12 cellular contexts compared by ENCODE assay signal in the genomic region with DNA sequence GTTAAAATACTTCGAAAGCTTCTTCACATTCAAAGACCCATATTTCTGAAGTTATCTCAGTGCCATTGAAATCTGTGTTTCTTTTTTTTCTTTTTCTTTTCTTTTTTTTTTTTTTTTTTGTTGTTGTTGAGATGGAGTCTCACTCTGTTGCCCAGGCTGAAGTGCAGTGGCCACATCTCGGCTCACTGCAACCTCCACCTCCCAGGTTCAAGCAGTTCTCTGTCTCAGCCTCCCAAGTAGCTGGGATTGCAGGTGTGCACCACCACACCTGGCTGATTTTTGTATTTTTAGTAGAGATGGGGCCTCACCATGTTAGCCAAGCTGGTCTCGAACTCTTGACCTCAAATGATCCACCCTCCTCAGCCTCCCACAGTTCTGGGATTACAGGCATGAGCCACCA. TPM values are rescaled to one million over a fixed set of nuclear protein-coding genes. Genes with fewer than 3 reads are reported as not detected.
A peak's percentile ranks its signal among the peaks of the same experiment; 100 is the strongest.
DNase-seq lines count a peak whose midpoint lies in the region; ATAC-seq and TF ChIP-seq lines count a peak whose summit lies in the region.
"Not testable (repeated sequence)": the region's sequence is repeated elsewhere in the genome, so short reads cannot be mapped to it uniquely, and the experiment has no call there.
"Had no signal": no experiment of that assay in that cellular context is flagged by ENCODE, and none has a peak within 500 bp of the region (broad histone marks: within the 10 kb centered on the region; RNA-seq: fewer than 3 reads in every experiment).

No MANE protein-coding gene starts in this region.

- ATAC-seq in left lung; naive thymus-derived CD8-positive, alpha-beta T cell: not testable (repeated sequence)

- not testable (repeated sequence) for DNase-seq in Peyer's patch; activated T-cell treated with anti-CD3 and anti-CD28 coated beads, Interleukin-2, amount 50 U/mL, for 24 hours; naive thymus-derived CD8-positive, alpha-beta T cell; uterus
- peak in 1 of 2 donors; percentile 13 for DNase-seq in left lung

- peaks cover 14 to 30% (median 23%) of the 10 kb centered on the region in 11 experiments; a peak in 21 of 22 replicates for H3K27me3 ChIP-seq in BLaER1 treated with 17β-estradiol and CSF1 and Interleukin-3, amounts not matched to agents 10 nM and 100 nM
- not testable (repeated sequence) for H3K27me3 ChIP-seq in Peyer's patch; left lung; stomach smooth muscle (ENCODE audit: control insufficient read depth in 1 of 2, insufficient read depth in 2 of 2, low read length in 2 of 2); uterus

- peak overlapping the region in 8 of 11 experiments; percentile 54 to 84 (median 72); a peak in 11 of 22 replicates for H3K9ac ChIP-seq in BLaER1 treated with 17β-estradiol and CSF1 and Interleukin-3, amounts not matched to agents 10 nM and 100 nM
- H3K9ac ChIP-seq in stomach smooth muscle (ENCODE audit: low read length in 2 of 2) = not testable (repeated sequence)

- H3K4me3 Mint-ChIP-seq in activated T-cell treated with anti-CD3 and anti-CD28 coated beads, Interleukin-2, amount 50 U/mL, for 24 hours; dendritic cell treated with granulocyte-macrophage colony-stimulating factor and Interleukin-4, amounts not matched to agents 40 ng/mL and 50 ng/mL, for 4 days: not testable (repeated sequence)
- H3K4me3 Mint-ChIP-seq in naive thymus-derived CD8-positive, alpha-beta T cell = peak overlapping the region in 3 of 10 donors; percentile 25 to 85 (median 80)

- not testable (repeated sequence) for TF ChIP-seq CTCF in Peyer's patch (IDR thresholded peaks at IDR 0.05); left lung (IDR thresholded peaks at IDR 0.05); uterus (IDR thresholded peaks at IDR 0.05)

- peak overlapping the region; percentile 80 to 99 (median 94) for H3K4me2 ChIP-seq in BLaER1 treated with 17β-estradiol and CSF1 and Interleukin-3, amounts not matched to agents 10 nM and 100 nM

- not testable (repeated sequence) for H3K9me3 ChIP-seq in BLaER1 treated with 17β-estradiol and CSF1 and Interleukin-3, amounts not matched to agents 10 nM and 100 nM (replicated peaks in 1 of 11); Peyer's patch; left lung; stomach smooth muscle (ENCODE audit: control insufficient read depth in 2 of 2, low read length in 2 of 2); uterus

- H3K4me3 ChIP-seq in BLaER1 treated with 17β-estradiol and CSF1 and Interleukin-3, amounts not matched to agents 10 nM and 100 nM = peak overlapping the region in 1 of 10 experiments; percentile 58; a peak in 1 of 20 replicates
- H3K4me3 ChIP-seq in Peyer's patch; left lung; stomach smooth muscle (ENCODE audit: low read length in 2 of 2); uterus: not testable (repeated sequence)

- intact Hi-C loops in dendritic cell treated with granulocyte-macrophage colony-stimulating factor and Interleukin-4, amounts not matched to agents 40 ng/mL and 50 ng/mL, for 4 days (cut with micrococcal nuclease); left lung (cut with DNase I); uterus (cut with DNase I; ENCODE audit: low total_unique reads): not testable (repeated sequence)

- not testable (repeated sequence) for H3K9me3 Mint-ChIP-seq in activated T-cell treated with anti-CD3 and anti-CD28 coated beads, Interleukin-2, amount 50 U/mL, for 24 hours; dendritic cell treated with granulocyte-macrophage colony-stimulating factor and Interleukin-4, amounts not matched to agents 40 ng/mL and 50 ng/mL, for 4 days; naive thymus-derived CD8-positive, alpha-beta T cell

- not testable (repeated sequence) for H3K27me3 Mint-ChIP-seq in activated T-cell treated with anti-CD3 and anti-CD28 coated beads, Interleukin-2, amount 50 U/mL, for 24 hours; dendritic cell treated with granulocyte-macrophage colony-stimulating factor and Interleukin-4, amounts not matched to agents 40 ng/mL and 50 ng/mL, for 4 days; naive thymus-derived CD8-positive, alpha-beta T cell

- peak overlapping the region; percentile 93 for H3K27ac Mint-ChIP-seq in activated T-cell treated with anti-CD3 and anti-CD28 coated beads, Interleukin-2, amount 50 U/mL, for 24 hours
- peak overlapping the region; percentile 91 for H3K27ac Mint-ChIP-seq in dendritic cell treated with granulocyte-macrophage colony-stimulating factor and Interleukin-4, amounts not matched to agents 40 ng/mL and 50 ng/mL, for 4 days
- H3K27ac Mint-ChIP-seq in naive thymus-derived CD8-positive, alpha-beta T cell = peak overlapping the region; percentile 66 to 99 (median 96)

- peaks cover 62 to 97% (median 71%) of the 10 kb centered on the region in 10 experiments for H3K4me1 ChIP-seq in BLaER1 treated with 17β-estradiol and CSF1 and Interleukin-3, amounts not matched to agents 10 nM and 100 nM
- peaks cover 3 to 49% (median 25%) of the 10 kb centered on the region in 4 donors for H3K4me1 ChIP-seq in Peyer's patch
- H3K4me1 ChIP-seq in left lung = peaks cover 17 to 47% of the 10 kb centered on the region in 2 donors
- H3K4me1 ChIP-seq in stomach smooth muscle (ENCODE audit: control insufficient read depth, insufficient read depth, low read length); uterus: not testable (repeated sequence)

- POLR2A ChIA-PET in naive thymus-derived CD8-positive, alpha-beta T cell (lab: Charles Lee) = interaction anchor here (0.6 to 3.1 kb wide), 4 partner anchors 11 to 686 kb away, joined by 3 to 35 read pairs (median 10); partner anchors contain the start of gene KIAA0513

- peaks cover 11% of the 10 kb centered on the region for H3K36me3 Mint-ChIP-seq in activated T-cell treated with anti-CD3 and anti-CD28 coated beads, Interleukin-2, amount 50 U/mL, for 24 hours (ENCODE audit: low read depth)
- H3K36me3 Mint-ChIP-seq in dendritic cell treated with granulocyte-macrophage colony-stimulating factor and Interleukin-4, amounts not matched to agents 40 ng/mL and 50 ng/mL, for 4 days (ENCODE audit: low read depth) = peaks cover 24% of the 10 kb centered on the region
- not testable (repeated sequence) for H3K36me3 Mint-ChIP-seq in naive thymus-derived CD8-positive, alpha-beta T cell

- peak overlapping the region in 8 of 11 experiments; percentile 65 to 96 (median 82); a peak in 16 of 22 replicates for H3K27ac ChIP-seq in BLaER1 treated with 17β-estradiol and CSF1 and Interleukin-3, amounts not matched to agents 10 nM and 100 nM
- H3K27ac ChIP-seq in Peyer's patch (peak overlapping the region; percentile 73 to 85 (median 84)), left lung (peak overlapping the region; percentile 75 to 88), stomach smooth muscle (ENCODE audit: low read length) (peak overlapping the region; percentile 41), uterus (peak overlapping the region; percentile 67 to 87)

- TF ChIP-seq POLR2A in Peyer's patch (IDR thresholded peaks at IDR 0.05); uterus (IDR thresholded peaks at IDR 0.05): not testable (repeated sequence)

- H4K20me1 ChIP-seq in BLaER1 treated with 17β-estradiol and CSF1 and Interleukin-3, amounts not matched to agents 10 nM and 100 nM = peaks cover 0 to 70% (median 15%) of the 10 kb centered on the region in 11 experiments; a peak in 13 of 22 replicates

- H3K4me1 Mint-ChIP-seq in activated T-cell treated with anti-CD3 and anti-CD28 coated beads, Interleukin-2, amount 50 U/mL, for 24 hours (ENCODE audit: low read depth) = peaks cover 69% of the 10 kb centered on the region
- peaks cover 68% of the 10 kb centered on the region for H3K4me1 Mint-ChIP-seq in dendritic cell treated with granulocyte-macrophage colony-stimulating factor and Interleukin-4, amounts not matched to agents 40 ng/mL and 50 ng/mL, for 4 days (ENCODE audit: low read depth)
- H3K4me1 Mint-ChIP-seq in naive thymus-derived CD8-positive, alpha-beta T cell = peaks cover 31 to 80% (median 48%) of the 10 kb centered on the region in 4 donors

- H3K36me3 ChIP-seq in BLaER1 treated with 17β-estradiol and CSF1 and Interleukin-3, amounts not matched to agents 10 nM and 100 nM = peaks cover 0 to 42% (median 0%) of the 10 kb centered on the region in 11 experiments; a peak in 9 of 22 replicates
- H3K36me3 ChIP-seq in Peyer's patch; stomach smooth muscle (ENCODE audit: control insufficient read depth in 2 of 2, insufficient read depth in 2 of 2, low read length in 2 of 2); uterus: not testable (repeated sequence)
- H3K36me3 ChIP-seq in left lung = peaks cover 0 to 12% of the 10 kb centered on the region in 2 donors

RNA-seq across cellular contexts. Expression of gene KIAA0513, which starts 26.7 kb away (rescaled TPM):
- 10 to 100 TPM; 17.7 to 52.0 (median 23.9) TPM for total RNA-seq in Peyer's patch
- total RNA-seq in left lung = 10 to 100 TPM; 22.6 to 31.7 TPM
- 10 to 100 TPM; 13.0 to 15.1 TPM for total RNA-seq in naive thymus-derived CD8-positive, alpha-beta T cell
- polyA plus RNA-seq in naive thymus-derived CD8-positive, alpha-beta T cell = 10 to 100 TPM in 1 of 3 donors, 1 to 10 TPM in 2; 4.5 to 12.1 (median 7.8) TPM
- total RNA-seq in uterus = 10 to 100 TPM in 1 of 4 donors, 1 to 10 TPM in 3; 4.7 to 17.3 (median 9.4) TPM

RNA-seq across cellular contexts. Expression of gene ZDHHC7, which starts 43.0 kb away (rescaled TPM):
- total RNA-seq in Peyer's patch = 10 to 100 TPM; 24.8 to 89.1 (median 69.6) TPM
- 10 to 100 TPM; 69.8 to 82.3 TPM for total RNA-seq in left lung
- total RNA-seq in naive thymus-derived CD8-positive, alpha-beta T cell = 10 to 100 TPM; 29.0 to 32.5 TPM
- polyA plus RNA-seq in naive thymus-derived CD8-positive, alpha-beta T cell = 10 to 100 TPM; 28.8 to 45.3 (median 37.7) TPM
- total RNA-seq in uterus = 10 to 100 TPM; 16.5 to 50.2 (median 39.1) TPM

RNA-seq across cellular contexts. Expression of gene CIBAR2, which starts 58.0 kb away (rescaled TPM):
- not detected for total RNA-seq in Peyer's patch
- total RNA-seq in left lung = 1 to 10 TPM in 1 of 2 donors, under 1 TPM in 1; 0.29 to 9.6 TPM
- total RNA-seq in naive thymus-derived CD8-positive, alpha-beta T cell = not detected
- not detected for polyA plus RNA-seq in naive thymus-derived CD8-positive, alpha-beta T cell
- 1 to 10 TPM in 1 of 4 donors, not detected in 3; 2.4 TPM for total RNA-seq in uterus
- total RNA-seq: A172; Calu3; CD4-positive, CD25-positive, alpha-beta regulatory T cell; PC-3 had no signal
- polyA plus RNA-seq: CD4-positive, CD25-positive, alpha-beta regulatory T cell had no signal
